14 cellular contexts compared by ENCODE assay signal in the genomic region with DNA sequence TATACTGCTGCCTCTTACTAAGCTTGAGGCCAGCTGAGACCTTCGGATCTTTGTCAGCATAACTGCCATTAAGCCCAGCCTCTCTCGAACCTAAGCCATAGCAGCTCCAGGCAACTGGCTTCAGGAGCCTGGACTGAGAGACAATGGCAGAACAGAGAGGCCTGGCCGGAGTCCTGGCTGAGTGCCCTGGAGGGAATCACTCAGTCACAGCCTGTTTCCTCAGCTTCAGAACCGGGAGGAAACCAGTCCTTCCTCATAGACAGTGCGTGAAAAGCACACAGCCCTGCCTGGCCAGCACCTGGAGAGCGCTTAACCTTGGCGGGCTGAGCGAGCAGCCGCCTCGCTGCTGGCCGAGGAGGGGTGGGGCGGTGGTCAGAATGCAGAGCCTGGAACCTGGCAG. TPM values are rescaled to one million over a fixed set of nuclear protein-coding genes. Genes with fewer than 3 reads are reported as not detected.
DNase-seq lines count a peak whose midpoint lies in the region; ATAC-seq, FAIRE-seq and TF ChIP-seq lines count a peak whose summit lies in the region.
"Had no signal": no experiment of that assay in that cellular context is flagged by ENCODE, and none has a peak within 500 bp of the region (broad histone marks: within the 10 kb centered on the region; RNA-seq: fewer than 3 reads in every experiment).

No MANE protein-coding gene starts in this region.

- H3K79me2 ChIP-seq in GM23338 (replicated peaks; ENCODE audit: insufficient read depth), result no peaks in the 10 kb centered on the region

- H3K27ac ChIP-seq in GM23338 (ENCODE audit: low read depth) (no peak overlapping the region), WERI-Rb-1 (peak overlapping the region; percentile 6), pancreas (no peak overlapping the region), spleen (no peak overlapping the region)
- H3K27ac ChIP-seq: SJSA1 had no signal

- H3K36me3 Mint-ChIP-seq in GM23338 (ENCODE audit: low read depth), result peaks cover 23% of the 10 kb centered on the region

- peak; percentile 57 for DNase-seq in GM23338 (ENCODE audit: low spot score)
- peak; percentile 42 for DNase-seq in WERI-Rb-1
- DNase-seq in left cardiac atrium, result peak; percentile 57
- DNase-seq in pancreas, result peak in 1 of 6 donors; percentile 28
- DNase-seq in spleen, result no peak
- no peak for DNase-seq in NOMO-1 treated with DMSO at 0.1 percent for 48 hours (lab: John Stamatoyannopoulos, UW; ENCODE audit: unreplicated experiment)
- DNase-seq in GF-D8 (lab: John Stamatoyannopoulos, UW), result no peak
- no peak for DNase-seq in NCI-H524 treated with DMSO at 0.1 percent for 48 hours (lab: John Stamatoyannopoulos, UW)
- DNase-seq: MV-4-11; small intestine; stimulated activated naive CD4-positive, alpha-beta T cell treated with Interleukin-2 at 50 U/mL for 16 hours had no signal

- H3K9me3 Mint-ChIP-seq in GM23338, result no peaks in the 10 kb centered on the region; the same call in 2 of the 3 replicates

- H2AFZ ChIP-seq in GM23338, result no peak overlapping the region

- TF ChIP-seq CTCF in GM23338 (conservative IDR thresholded peaks at IDR 0.05; ENCODE audit: low read depth in 2 of 2) (no peak), WERI-Rb-1 (IDR thresholded peaks at IDR 0.05; ENCODE audit: low read depth, low read length) (no peak), pancreas (IDR thresholded peaks at IDR 0.05) (no peak), spleen (IDR thresholded peaks at IDR 0.05 in 8 of 11, conservative IDR thresholded peaks at IDR 0.05 in 3 of 11) (no peak)

- H3K4me2 ChIP-seq in GM23338, result no peak overlapping the region

- 24 to 36% methylated on average over 12 of the region's 12 CpGs for WGBS in pancreas, 2 donors
- 14 to 30% (median 20%) methylated on average over 5 to 12 of the region's 12 CpGs for WGBS in spleen, 5 donors

- no peaks in the 10 kb centered on the region; the same call in 1 of the 2 replicates for H4K20me1 ChIP-seq in GM23338 (replicated peaks; ENCODE audit: insufficient read depth)

- no peaks in the 10 kb centered on the region for H3K27me3 ChIP-seq in GM23338 (ENCODE audit: insufficient read depth)
- no peaks in the 10 kb centered on the region for H3K27me3 ChIP-seq in WERI-Rb-1 (ENCODE audit: insufficient read depth, low read depth, severe bottlenecking)
- no peaks in the 10 kb centered on the region for H3K27me3 ChIP-seq in pancreas
- peaks cover 0 to 26% (median 0%) of the 10 kb centered on the region in 7 donors for H3K27me3 ChIP-seq in spleen (replicated peaks in 1 of 7)
- H3K27me3 ChIP-seq: SJSA1 had no signal

- ATAC-seq in GM23338 (peak; percentile 81), left cardiac atrium (peak; percentile 41 to 65), pancreas (peak in 3 of 4 donors; percentile 50 to 69 (median 54))

- H3K9me3 ChIP-seq in WERI-Rb-1 (ENCODE audit: severe bottlenecking) (no peaks in the 10 kb centered on the region), pancreas (no peaks in the 10 kb centered on the region), spleen (no peaks in the 10 kb centered on the region)
- H3K9me3 ChIP-seq: SJSA1 had no signal

- no peak for FAIRE-seq in pancreas (lab: Jason Lieb, UNC)
- FAIRE-seq: colon, G401.6, small intestine had no signal

- H3K4me3 ChIP-seq in GM23338 (no peak overlapping the region), WERI-Rb-1 (ENCODE audit: low read depth, low read length) (no peak overlapping the region), pancreas (no peak overlapping the region), spleen (no peak overlapping the region)
- H3K4me3 ChIP-seq: SJSA1 had no signal

- no peak overlapping the region for H3K27ac Mint-ChIP-seq in GM23338

- peaks cover 8% of the 10 kb centered on the region; the same call in 1 of the 2 replicates for H3K4me1 ChIP-seq in GM23338 (ENCODE audit: insufficient read depth)
- no peaks in the 10 kb centered on the region for H3K4me1 ChIP-seq in pancreas
- H3K4me1 ChIP-seq in spleen, result peaks cover 0 to 7% (median 0%) of the 10 kb centered on the region in 6 donors
- H3K4me1 ChIP-seq: SJSA1 had no signal

- H3K36me3 ChIP-seq in GM23338 (ENCODE audit: insufficient read depth), result no peaks in the 10 kb centered on the region
- H3K36me3 ChIP-seq in WERI-Rb-1, result peaks cover 19% of the 10 kb centered on the region
- H3K36me3 ChIP-seq in pancreas, result no peaks in the 10 kb centered on the region
- H3K36me3 ChIP-seq in spleen, result no peaks in the 10 kb centered on the region
- H3K36me3 ChIP-seq: SJSA1 had no signal

- no peak for TF ChIP-seq POLR2A in spleen (IDR thresholded peaks at IDR 0.05)

- peaks cover 10% of the 10 kb centered on the region for H3K4me1 Mint-ChIP-seq in GM23338

- H3F3A ChIP-seq in GM23338 (replicated peaks; ENCODE audit: low read depth), result 0 out of 2 replicates have a peak, but pooled peaks cover 6% of the 10 kb centered on the region

- H3K9me2 ChIP-seq in GM23338 (ENCODE audit: insufficient read depth), result no peaks in the 10 kb centered on the region

- intact Hi-C loops in left cardiac atrium (cut with DNase I), result loop anchor here in 1 of 2 donors (2.0 kb wide), 1 partner anchor 53 kb away; a partner anchor contains a TSS
- intact Hi-C loops in pancreas (cut with DNase I), result no loop called here
- intact Hi-C loops in spleen (cut with DNase I; ENCODE audit: low total_unique reads), result no loop called here

- no peak overlapping the region for H3K4me3 Mint-ChIP-seq in GM23338

- peaks cover 5% of the 10 kb centered on the region for H3K27me3 Mint-ChIP-seq in GM23338 (ENCODE audit: insufficient read depth, low read depth, poor library complexity)

TF ChIP-seq in GM23338, 12 proteins besides CTCF, POLR2A, EP300 and RAD21 (continues in another document):
- TF ChIP-seq STAT1 (IDR thresholded peaks at IDR 0.05; ENCODE audit: unreplicated experiment) (no peak), ZNF331 (CRISPR knock-in tag; IDR thresholded peaks at IDR 0.05; ENCODE audit: low read depth) (no peak), NANOG (IDR thresholded peaks at IDR 0.05; ENCODE audit: borderline replicate concordance) (no peak)

RNA-seq across cellular contexts. Expression of a gene that starts 21.6 kb away (rescaled TPM):
- total RNA-seq in GM23338 (2014; rRNA removed; shearing (Covaris generic)), result not detected in 2 replicates
- not detected in 2 replicates for polyA plus RNA-seq in GM23338 (2016; fragmentation: Nextera tagmentation; extraction: Ambion mirVana)
- total RNA-seq in left cardiac atrium, result 10 to 100 TPM; 39.9 to 44.0 TPM
- 10 to 100 TPM in 3 of 6 donors, not detected in 3; 10.5 to 21.8 (median 21.6) TPM for total RNA-seq in pancreas
- polyA plus RNA-seq in pancreas, result not detected
- 10 to 100 TPM in 4 of 7 donors, not detected in 3; 24.2 to 62.3 (median 32.6) TPM for total RNA-seq in spleen
- polyA plus RNA-seq in spleen, result not detected
- total RNA-seq: SJSA1 had no signal
- polyA plus RNA-seq: small intestine had no signal

RNA-seq across cellular contexts. Expression of a gene that starts 30.3 kb away (rescaled TPM):
- not detected in 2 replicates for total RNA-seq in GM23338 (2014; rRNA removed; shearing (Covaris generic))
- not detected in 2 replicates for polyA plus RNA-seq in GM23338 (2016; fragmentation: Nextera tagmentation; extraction: Ambion mirVana)
- total RNA-seq in left cardiac atrium, result not detected
- total RNA-seq in pancreas, result not detected
- not detected for polyA plus RNA-seq in pancreas
- not detected for total RNA-seq in spleen
- polyA plus RNA-seq in spleen, result not detected
- total RNA-seq: SJSA1 had no signal
- polyA plus RNA-seq: small intestine had no signal

RNA-seq across cellular contexts. Expression of a gene that starts 39.4 kb away (rescaled TPM):
- 3.6 and 4.6 TPM in 2 replicates for total RNA-seq in GM23338 (2014; rRNA removed; shearing (Covaris generic))
- polyA plus RNA-seq in GM23338 (2016; fragmentation: Nextera tagmentation; extraction: Ambion mirVana) (4.1 and 4.4 TPM in 2 replicates), pancreas (1 to 10 TPM; 3.1 to 5.5 TPM), spleen (1 to 10 TPM; 6.4 to 7.9 (median 6.7) TPM)
- total RNA-seq in left cardiac atrium (1 to 10 TPM; 3.5 to 4.6 TPM), pancreas (1 to 10 TPM; 3.8 to 7.5 (median 5.7) TPM), spleen (10 to 100 TPM in 4 of 7 donors, 1 to 10 TPM in 3; 8.7 to 11.3 (median 10.2) TPM)

RNA-seq across cellular contexts. Expression of a gene that starts 51.7 kb away (rescaled TPM):
- 26.3 and 30.7 TPM in 2 replicates for total RNA-seq in GM23338 (2014; rRNA removed; shearing (Covaris generic))
- polyA plus RNA-seq in GM23338 (2016; fragmentation: Nextera tagmentation; extraction: Ambion mirVana) (15.3 and 16.4 TPM in 2 replicates), pancreas (not detected), spleen (under 1 TPM in 2 of 3 donors, not detected in 1; 0.03 TPM)
- total RNA-seq in left cardiac atrium (under 1 TPM in 1 of 2 donors, not detected in 1; 0.09 TPM), pancreas (under 1 TPM in 1 of 6 donors, not detected in 5; 0.32 TPM), spleen (under 1 TPM in 1 of 7 donors, not detected in 6; 0.34 TPM)
- total RNA-seq: SJSA1 had no signal

Comparison
In these comparisons a context has a peak if more than half of its experiments do, and no peak if none do; other contexts are left out.
1. DNase-seq: peak in GM23338 (single experiment), WERI-Rb-1 (single experiment) and left cardiac atrium (single experiment); none in spleen (single experiment), NOMO-1 treated with DMSO at 0.1 percent for 48 hours (single experiment), GF-D8 (single experiment) and NCI-H524 treated with DMSO at 0.1 percent for 48 hours (single experiment).
2. Peak in every context shown above with its lines, with median percentiles within 50 percentile points of each other: ATAC-seq.